ENCODE assay signal across 9 cellular contexts in genomic region chr2:167140767-167141166, GRCh38.
A peak's percentile ranks its signal among the peaks of the same experiment; 100 is the strongest.
DNase-seq lines count a peak whose midpoint lies in the region; ATAC-seq and TF ChIP-seq lines count a peak whose summit lies in the region.
"Had no signal": no experiment of that assay in that cellular context is flagged by ENCODE, and none has a peak within 500 bp of the region (broad histone marks: within the 10 kb centered on the region; RNA-seq: fewer than 3 reads in every experiment).

No MANE protein-coding gene starts in this region.

- H3K27me3 ChIP-seq in cardiac muscle cell (no peaks in the 10 kb centered on the region), skeletal muscle tissue (ENCODE audit: control insufficient read depth in 3 of 3, insufficient read depth in 3 of 3, low read length in 3 of 3) (no peaks in the 10 kb centered on the region), spleen (replicated peaks in 1 of 7) (no peaks in the 10 kb centered on the region), tibial artery (no peaks in the 10 kb centered on the region)

- DNase-seq in HK-2 (ENCODE audit: unreplicated experiment): peak; percentile 50
- peak; percentile 50 for DNase-seq in T1000 (lab: John Stamatoyannopoulos, UW)
- DNase-seq in cardiac muscle cell (ENCODE audit: low read depth in 1 of 2, low spot score in 1 of 2): peak; percentile 32 to 95
- no peak for DNase-seq in pons (ENCODE audit: low spot score)
- DNase-seq in spleen: no peak
- DNase-seq in tibial artery: no peak
- DNase-seq: effector CD8-positive, alpha-beta T cell had no signal

- intact Hi-C loops in spleen (cut with DNase I; ENCODE audit: low total_unique reads): no loop called here
- intact Hi-C loops in tibial artery (cut with DNase I; ENCODE audit: low total_unique reads): no loop called here

- peaks cover 5% of the 10 kb centered on the region for H3K4me1 ChIP-seq in cardiac muscle cell (ENCODE audit: low read depth)
- peaks cover 2 to 16% (median 10%) of the 10 kb centered on the region in 3 donors for H3K4me1 ChIP-seq in skeletal muscle tissue (ENCODE audit: control insufficient read depth in 3 of 3, insufficient read depth in 3 of 3, low read length in 3 of 3)
- no peaks in the 10 kb centered on the region for H3K4me1 ChIP-seq in spleen
- peaks cover 0 to 33% (median 7%) of the 10 kb centered on the region in 4 donors for H3K4me1 ChIP-seq in tibial artery

- H3K27ac ChIP-seq in cardiac muscle cell: no peak overlapping the region
- H3K27ac ChIP-seq in skeletal muscle tissue (ENCODE audit: low read depth, low read length): peak overlapping the region; percentile 90
- H3K27ac ChIP-seq in spleen: no peak overlapping the region
- no peak overlapping the region for H3K27ac ChIP-seq in tibial artery

- no peaks in the 10 kb centered on the region for H3K9me3 ChIP-seq in cardiac muscle cell (ENCODE audit: low read depth)
- H3K9me3 ChIP-seq in skeletal muscle tissue (ENCODE audit: control insufficient read depth in 3 of 3, low read length in 3 of 3): no peaks in the 10 kb centered on the region
- no peaks in the 10 kb centered on the region for H3K9me3 ChIP-seq in spleen
- no peaks in the 10 kb centered on the region for H3K9me3 ChIP-seq in tibial artery

- H3K9ac ChIP-seq in skeletal muscle tissue (ENCODE audit: low read depth in 1 of 3, low read length in 3 of 3): peak overlapping the region in 2 of 3 donors; percentile 63 to 72

- ATAC-seq in GM19351 (IDR thresholded peaks at IDR 0.05; ENCODE audit: unreplicated experiment): no peak

- TF ChIP-seq POLR2A in spleen (IDR thresholded peaks at IDR 0.05): no peak

- H3K36me3 ChIP-seq in cardiac muscle cell: no peaks in the 10 kb centered on the region
- no peaks in the 10 kb centered on the region for H3K36me3 ChIP-seq in skeletal muscle tissue (ENCODE audit: control insufficient read depth in 3 of 3, insufficient read depth in 3 of 3, low read length in 3 of 3)
- H3K36me3 ChIP-seq in spleen: no peaks in the 10 kb centered on the region
- H3K36me3 ChIP-seq in tibial artery: no peaks in the 10 kb centered on the region

- WGBS in spleen, 5 donors: 64 to 86% (median 78%) methylated on average over 4 of the region's 4 CpGs

- TF ChIP-seq CTCF in cardiac muscle cell (IDR thresholded peaks at IDR 0.05; ENCODE audit: low read depth, low read length): no peak
- TF ChIP-seq CTCF in spleen (IDR thresholded peaks at IDR 0.05 in 8 of 11, conservative IDR thresholded peaks at IDR 0.05 in 3 of 11): no peak
- TF ChIP-seq CTCF in tibial artery (IDR thresholded peaks at IDR 0.05): no peak

- H3K4me3 ChIP-seq in cardiac muscle cell (no peak overlapping the region), skeletal muscle tissue (ENCODE audit: low read length in 3 of 3) (peak overlapping the region in 1 of 3 donors; percentile 49), spleen (no peak overlapping the region), tibial artery (no peak overlapping the region)

Comparison
In these comparisons a context has a peak if more than half of its experiments do, and no peak if none do; other contexts are left out.
1. DNase-seq: peak in HK-2 (single experiment), T1000 (single experiment) and cardiac muscle cell (2 of 2); none in pons (single experiment), spleen (single experiment) and tibial artery (0 of 2).